ENCODE assay signal across 1 cellular context in genomic region chr7:73521636-73522080, GRCh38.
TF ChIP-seq lines count a peak whose summit lies in the region.

No MANE protein-coding gene starts in this region.

TF ChIP-seq in K562, 482 proteins besides CTCF, POLR2A, EP300 and RAD21 (continued from another document):
- TF ChIP-seq GTF2B (IDR thresholded peaks at IDR 0.05; ENCODE audit: extremely low read depth, insufficient read length) (no peak), DNMT1 (IDR thresholded peaks at IDR 0.05) (no peak), ZNF592 (IDR thresholded peaks at IDR 0.05) (peak; percentile 31; the same call in 1 of the 2 replicates), ETS1 (conservative IDR thresholded peaks at IDR 0.05; ENCODE audit: control insufficient read depth, low read depth, low read length) (peak; percentile 35), GTF2E2 (tag; IDR thresholded peaks at IDR 0.05) (0 out of 2 replicates have a peak, but pooled peaks have one; percentile 48), ZNF133 (CRISPR knock-in tag; IDR thresholded peaks at IDR 0.05) (no peak), NUFIP1 (IDR thresholded peaks at IDR 0.05; ENCODE audit: partially characterized antibody) (no peak), NR3C1 (CRISPR knock-in tag; IDR thresholded peaks at IDR 0.05) (peak; percentile 77; the same call in 1 of the 2 replicates), NFIC (IDR thresholded peaks at IDR 0.05) (no peak), NCOA6 (IDR thresholded peaks at IDR 0.05) (no peak), ZNF586 (CRISPR knock-in tag; conservative IDR thresholded peaks at IDR 0.05) (no peak), MLLT1 (IDR thresholded peaks at IDR 0.05) (no peak), ILF3 (IDR thresholded peaks at IDR 0.05; ENCODE audit: borderline replicate concordance) (0 out of 2 replicates have a peak, but pooled peaks have one; percentile 25), ESRRA (IDR thresholded peaks at IDR 0.05; ENCODE audit: borderline replicate concordance, low read depth) (no peak), ATF7 (IDR thresholded peaks at IDR 0.05) (no peak), E2F4 (CRISPR knock-in tag; IDR thresholded peaks at IDR 0.05; ENCODE audit: low read depth) (no peak), RB1 (IDR thresholded peaks at IDR 0.05; ENCODE audit: low read depth) (no peak), MLX (CRISPR knock-in tag; conservative IDR thresholded peaks at IDR 0.05) (0 out of 4 replicates have a peak, but pooled peaks of 1 of the 2 experiments have one; percentile 41), CTBP1 (IDR thresholded peaks at IDR 0.05; ENCODE audit: borderline replicate concordance) (peak; percentile 50; the same call in 1 of the 2 replicates), ZNF239 (CRISPR knock-in tag; IDR thresholded peaks at IDR 0.05) (no peak), TRIM25 (IDR thresholded peaks at IDR 0.05; ENCODE audit: borderline replicate concordance) (no peak), CREB3 (tag; conservative IDR thresholded peaks at IDR 0.05; ENCODE audit: low read depth) (no peak)
